ENCODE assay signal across 8 cellular contexts in the genomic region with DNA sequence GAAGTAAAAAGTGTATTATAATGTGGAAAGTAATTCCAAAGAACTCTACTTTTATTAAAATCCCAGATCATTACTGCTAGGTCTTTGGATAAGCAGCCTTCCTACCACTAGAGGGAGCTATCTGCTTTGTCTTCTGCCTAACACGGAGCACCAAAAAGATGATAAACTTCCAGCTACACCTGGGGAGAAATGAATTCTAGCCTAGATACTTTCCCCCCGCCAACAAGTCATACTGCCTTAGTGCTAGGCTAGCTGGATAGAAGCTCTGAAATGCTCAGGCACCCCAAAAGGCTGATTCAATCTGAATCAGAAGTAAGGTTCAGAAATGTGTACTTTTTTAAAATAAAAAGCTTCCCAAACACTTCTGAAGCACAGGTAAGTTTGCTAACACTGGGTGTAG. TPM values are rescaled to one million over a fixed set of nuclear protein-coding genes. Genes with fewer than 3 reads are reported as not detected.
DNase-seq lines count a peak whose midpoint lies in the region; ATAC-seq and TF ChIP-seq lines count a peak whose summit lies in the region.

No MANE protein-coding gene starts in this region.

- intact Hi-C loops in uterus (cut with DNase I; ENCODE audit: low total_unique reads), result loop anchor here (10.0 kb wide), 1 partner anchor 108 kb away; a partner anchor contains a TSS

- ATAC-seq in activated CD4-positive, CD25-positive, alpha-beta regulatory T cell treated with anti-CD3 and anti-CD28 coated beads, Interleukin-2, amount 50 U/mL, for 24 hours, result peak; percentile 35 to 63
- ATAC-seq in GM21576 (IDR thresholded peaks at IDR 0.05; ENCODE audit: unreplicated experiment), result peak; percentile 72
- peak; percentile 80 for ATAC-seq in lung (ENCODE audit: insufficient read depth, low FRiP score)

- H3K27ac ChIP-seq in lung (ENCODE audit: low read depth in 1 of 2, low read length in 1 of 2), result no peak overlapping the region
- H3K27ac ChIP-seq in uterus, result peak overlapping the region in 1 of 2 donors; percentile 1

- DNase-seq in activated CD4-positive, CD25-positive, alpha-beta regulatory T cell treated with anti-CD3 and anti-CD28 coated beads, Interleukin-2, amount 50 U/mL, for 72 hours, result no peak
- DNase-seq in MG63 (peak; percentile 13), SK-MEL-5 (ENCODE audit: low read depth, low spot score) (peak; percentile 76), dermis blood vessel endothelial cell (peak; percentile 90), lung (ENCODE audit: low spot score) (peak; percentile 43), uterus (peak in 1 of 2 donors; percentile 53)

- no peaks in the 10 kb centered on the region for H3K9me3 ChIP-seq in MG63
- H3K9me3 ChIP-seq in lung (ENCODE audit: control insufficient read depth in 2 of 2, insufficient read depth in 1 of 2, low read length in 1 of 2), result no peaks in the 10 kb centered on the region
- no peaks in the 10 kb centered on the region for H3K9me3 ChIP-seq in uterus

- no peaks in the 10 kb centered on the region for H3K27me3 ChIP-seq in MG63
- no peaks in the 10 kb centered on the region for H3K27me3 ChIP-seq in lung (ENCODE audit: control insufficient read depth, insufficient read depth)
- no peaks in the 10 kb centered on the region for H3K27me3 ChIP-seq in uterus

- H3K36me3 ChIP-seq in MG63, result peaks cover 69% of the 10 kb centered on the region
- H3K36me3 ChIP-seq in lung (ENCODE audit: control insufficient read depth in 2 of 2, insufficient read depth in 2 of 2, low read length in 2 of 2), result peaks cover 6 to 31% of the 10 kb centered on the region in 2 donors
- H3K36me3 ChIP-seq in uterus, result no peaks in the 10 kb centered on the region

- in situ Hi-C loops in SK-MEL-5 (cut with HindIII; ENCODE audit: low pct_unique_long_range_greater_than_20kb, low sequenced_read_pairs), result loop anchor here (25.0 kb wide), 1 partner anchor 105 kb away; a partner anchor contains a TSS

- no peak for TF ChIP-seq POLR2A in uterus (IDR thresholded peaks at IDR 0.05)

- WGBS in lung, 2 donors, result 4% methylated on average over 2 of the region's 2 CpGs

- TF ChIP-seq CTCF in lung (IDR thresholded peaks at IDR 0.05; ENCODE audit: control extremely low read depth, extremely low read depth), result peak; percentile 79
- peak; percentile 82 to 88 (median 85) for TF ChIP-seq CTCF in uterus (IDR thresholded peaks at IDR 0.05)

- H3K4me1 ChIP-seq in lung (ENCODE audit: control insufficient read depth in 2 of 2, insufficient read depth in 2 of 2, low read length in 2 of 2) (no peaks in the 10 kb centered on the region), uterus (no peaks in the 10 kb centered on the region)

- H3K4me3 ChIP-seq in MG63 (no peak overlapping the region), lung (no peak overlapping the region), uterus (no peak overlapping the region)

RNA-seq across cellular contexts. Expression of a gene that starts 52.5 kb away (rescaled TPM):
- total RNA-seq in MG63 (2014; rRNA removed; shearing (Covaris generic); ENCODE audit: low replicate concordance), result 30.8 and 53.5 TPM in 2 replicates
- total RNA-seq in SK-MEL-5 (2014; rRNA removed; shearing (Covaris generic)), result 47.5 and 49.4 TPM in 2 replicates
- 87.8 and 106 TPM in 2 replicates for polyA plus RNA-seq in SK-MEL-5 (2015; cell fraction: cytosol; rRNA removed)
- 87.2 and 91.7 TPM in 2 replicates for polyA plus RNA-seq in SK-MEL-5 (2015; cell fraction: nucleus; rRNA removed)
- total RNA-seq in dermis blood vessel endothelial cell (47.8 and 71.3 TPM in 2 replicates), lung (100 to 1,000 TPM; 212 to 240 TPM), uterus (10 to 100 TPM; 20.2 to 78.2 (median 73.6) TPM)
- 100 to 1,000 TPM in 1 of 2 donors, 10 to 100 TPM in 1; 70.0 to 142 TPM for polyA plus RNA-seq in lung

RNA-seq across cellular contexts. Expression of a gene that starts 57.1 kb away (rescaled TPM):
- total RNA-seq in MG63 (2014; rRNA removed; shearing (Covaris generic); ENCODE audit: low replicate concordance), result 1.7 and 5.1 TPM in 2 replicates
- 1.1 and 1.4 TPM in 2 replicates for total RNA-seq in SK-MEL-5 (2014; rRNA removed; shearing (Covaris generic))
- polyA plus RNA-seq in SK-MEL-5 (2015; cell fraction: cytosol; rRNA removed), result 0.76 and 1.2 TPM in 2 replicates
- polyA plus RNA-seq in SK-MEL-5 (2015; cell fraction: nucleus; rRNA removed), result 3.1 and 13.7 TPM in 2 replicates
- total RNA-seq in dermis blood vessel endothelial cell (3.6 and 4.4 TPM in 2 replicates), lung (10 to 100 TPM in 1 of 2 donors, 1 to 10 TPM in 1; 9.3 to 10.4 TPM), uterus (10 to 100 TPM; 16.2 to 82.6 (median 29.2) TPM)
- polyA plus RNA-seq in lung, result 1 to 10 TPM in 1 of 2 donors, under 1 TPM in 1; 0.80 to 2.5 TPM
